ENCODE assay signal across 1 cellular context in genomic region chr19:14138576-14139265, GRCh38.
TF ChIP-seq lines count a peak whose summit lies in the region.

No MANE protein-coding gene starts in this region.

TF ChIP-seq in GM12891, 5 proteins besides CTCF, POLR2A, EP300 and RAD21:
- no peak for TF ChIP-seq TAF1 (IDR thresholded peaks at IDR 0.05; ENCODE audit: low read depth, low read length)
- no peak for TF ChIP-seq POLR2AphosphoS5 (IDR thresholded peaks at IDR 0.05; ENCODE audit: low read depth, low read length)
- TF ChIP-seq PAX5 (IDR thresholded peaks at IDR 0.05; ENCODE audit: insufficient read depth, low read length, severe bottlenecking): no peak
- no peak for TF ChIP-seq POU2F2 (IDR thresholded peaks at IDR 0.05; ENCODE audit: low read depth, low read length)
- no peak for TF ChIP-seq SPI1 (IDR thresholded peaks at IDR 0.05; ENCODE audit: low read depth, low read length)
